1 cellular context compared by ENCODE assay signal in genomic region chr10:44195120-44196007, GRCh38.
TF ChIP-seq lines count a peak whose summit lies in the region.

No MANE protein-coding gene starts in this region.

TF ChIP-seq in HepG2, 621 proteins besides CTCF, POLR2A, EP300 and RAD21 (continued from another document and continues in another):
- TF ChIP-seq ZNF296 (CRISPR knock-in tag; conservative IDR thresholded peaks at IDR 0.05), result no peak
- TF ChIP-seq ZNF124 (CRISPR knock-in tag; IDR thresholded peaks at IDR 0.05), result no peak
- peak in 1 of 2 experiments; percentile 58; a peak in 1 of 4 replicates for TF ChIP-seq KLF16 (CRISPR knock-in tag; IDR thresholded peaks at IDR 0.05)
- TF ChIP-seq KLF9 (CRISPR knock-in tag; IDR thresholded peaks at IDR 0.05; ENCODE audit: low read depth), result no peak
- no peak for TF ChIP-seq MEIS2 (CRISPR knock-in tag; IDR thresholded peaks at IDR 0.05)
- TF ChIP-seq CEBPB (IDR thresholded peaks at IDR 0.05; ENCODE audit: borderline replicate concordance, low read depth, low read length), result peak; percentile 7; the same call in 1 of the 2 replicates
- TF ChIP-seq NCOR1 (IDR thresholded peaks at IDR 0.05; ENCODE audit: borderline replicate concordance, low read length), result peak; percentile 81; the same call in 1 of the 2 replicates
- TF ChIP-seq ATF3 (CRISPR knock-in tag; IDR thresholded peaks at IDR 0.05), result peak; percentile 77
- peak; percentile 43; the same call in 1 of the 2 replicates for TF ChIP-seq SALL1 (CRISPR knock-in tag; IDR thresholded peaks at IDR 0.05)
- no peak for TF ChIP-seq ZNF619 (CRISPR knock-in tag; IDR thresholded peaks at IDR 0.05)
- TF ChIP-seq GFI1 (CRISPR knock-in tag; IDR thresholded peaks at IDR 0.05; ENCODE audit: borderline replicate concordance), result no peak
- TF ChIP-seq CREB1 (IDR thresholded peaks at IDR 0.05), result no peak
- TF ChIP-seq CREB1 (CRISPR knock-in tag; IDR thresholded peaks at IDR 0.05), result 0 out of 2 replicates have a peak, but pooled peaks have one; percentile 21
- no peak for TF ChIP-seq ZNF18 (CRISPR knock-in tag; IDR thresholded peaks at IDR 0.05; ENCODE audit: insufficient replicate concordance)
- TF ChIP-seq GATA4 (IDR thresholded peaks at IDR 0.05; ENCODE audit: borderline replicate concordance, low read depth), result peak; percentile 61; the same call in 1 of the 2 replicates
- no peak; the same call in none of the 2 replicates for TF ChIP-seq ARNT2 (CRISPR knock-in tag; IDR thresholded peaks at IDR 0.05; ENCODE audit: low read depth)
- no peak for TF ChIP-seq ZNF557 (CRISPR knock-in tag; IDR thresholded peaks at IDR 0.05)
- TF ChIP-seq MAZ (IDR thresholded peaks at IDR 0.05; ENCODE audit: borderline replicate concordance, low read depth, low read length), result no peak
- TF ChIP-seq MAZ (CRISPR knock-in tag; IDR thresholded peaks at IDR 0.05; ENCODE audit: low read depth), result 0 out of 2 replicates have a peak, but pooled peaks have one; percentile 13
- TF ChIP-seq ZNF775 (CRISPR knock-in tag; IDR thresholded peaks at IDR 0.05; ENCODE audit: borderline replicate concordance), result no peak; the same call in 1 of the 2 replicates
- peak; percentile 61; the same call in 1 of the 2 replicates for TF ChIP-seq SP5 (CRISPR knock-in tag; IDR thresholded peaks at IDR 0.05; ENCODE audit: borderline replicate concordance, low read depth)
- TF ChIP-seq ZNF563 (CRISPR knock-in tag; IDR thresholded peaks at IDR 0.05), result no peak
- TF ChIP-seq ZNF383 (CRISPR knock-in tag; IDR thresholded peaks at IDR 0.05; ENCODE audit: borderline replicate concordance), result no peak
- peak; percentile 91 for TF ChIP-seq HNF4A (CRISPR knock-in tag; IDR thresholded peaks at IDR 0.05)
- no peak for TF ChIP-seq SUZ12 (IDR thresholded peaks at IDR 0.05; ENCODE audit: low read depth, low read length)
- no peak for TF ChIP-seq ZNF10 (CRISPR knock-in tag; IDR thresholded peaks at IDR 0.05; ENCODE audit: borderline replicate concordance, low read depth)
- TF ChIP-seq SIX1 (CRISPR knock-in tag; IDR thresholded peaks at IDR 0.05; ENCODE audit: borderline replicate concordance), result peak; percentile 13; the same call in 1 of the 2 replicates
- TF ChIP-seq ZNF546 (CRISPR knock-in tag; conservative IDR thresholded peaks at IDR 0.05), result no peak
- no peak for TF ChIP-seq MTERF4 (CRISPR knock-in tag; IDR thresholded peaks at IDR 0.05)
- TF ChIP-seq JARID2 (CRISPR knock-in tag; IDR thresholded peaks at IDR 0.05; ENCODE audit: insufficient replicate concordance), result no peak
- peak; percentile 95 for TF ChIP-seq GATAD2A (CRISPR knock-in tag; IDR thresholded peaks at IDR 0.05)
- no peak for TF ChIP-seq RBM39 (IDR thresholded peaks at IDR 0.05; ENCODE audit: low read depth, low read length, poor library complexity, severe bottlenecking)
- no peak for TF ChIP-seq ZNF720 (CRISPR knock-in tag; IDR thresholded peaks at IDR 0.05)
- no peak; the same call in 1 of the 2 replicates for TF ChIP-seq ZNF460 (CRISPR knock-in tag; IDR thresholded peaks at IDR 0.05; ENCODE audit: borderline replicate concordance)
- 0 out of 2 replicates have a peak, but pooled peaks have one; percentile 50 for TF ChIP-seq SOX13 (IDR thresholded peaks at IDR 0.05)
- TF ChIP-seq SOX13 (CRISPR knock-in tag; conservative IDR thresholded peaks at IDR 0.05 in 1 of 2, IDR thresholded peaks at IDR 0.05 in 1 of 2), result peak in 1 of 2 experiments; percentile 78; a peak in 2 of 4 replicates
- TF ChIP-seq NR0B2 (CRISPR knock-in tag; IDR thresholded peaks at IDR 0.05), result no peak
- no peak for TF ChIP-seq ZSCAN29 (CRISPR knock-in tag; conservative IDR thresholded peaks at IDR 0.05)
- peak; percentile 76 for TF ChIP-seq SOX5 (CRISPR knock-in tag; IDR thresholded peaks at IDR 0.05; ENCODE audit: borderline replicate concordance)
- TF ChIP-seq THAP9 (CRISPR knock-in tag; IDR thresholded peaks at IDR 0.05; ENCODE audit: borderline replicate concordance), result peak; percentile 23; the same call in 1 of the 2 replicates
- TF ChIP-seq IRF2 (CRISPR knock-in tag; IDR thresholded peaks at IDR 0.05), result peak; percentile 41; the same call in 1 of the 2 replicates
- peak; percentile 80; the same call in 1 of the 2 replicates for TF ChIP-seq ZNF710 (CRISPR knock-in tag; IDR thresholded peaks at IDR 0.05; ENCODE audit: borderline replicate concordance)
- no peak for TF ChIP-seq CREBL2 (CRISPR knock-in tag; IDR thresholded peaks at IDR 0.05; ENCODE audit: borderline replicate concordance)
- TF ChIP-seq NCOA2 (CRISPR knock-in tag; IDR thresholded peaks at IDR 0.05), result peak; percentile 86
- 0 out of 2 replicates have a peak, but pooled peaks have one; percentile 19 for TF ChIP-seq ZNF431 (CRISPR knock-in tag; IDR thresholded peaks at IDR 0.05; ENCODE audit: borderline replicate concordance, low read depth)
- no peak for TF ChIP-seq FOXP1 (IDR thresholded peaks at IDR 0.05)
- 0 out of 2 replicates have a peak, but pooled peaks have one; percentile 29 for TF ChIP-seq FOXP1 (CRISPR knock-in tag; IDR thresholded peaks at IDR 0.05)
- peak; percentile 26; the same call in 1 of the 3 replicates for TF ChIP-seq MXI1 (IDR thresholded peaks at IDR 0.05; ENCODE audit: borderline replicate concordance, low read depth, low read length)
- peak; percentile 77 for TF ChIP-seq RARA (CRISPR knock-in tag; IDR thresholded peaks at IDR 0.05)
- no peak for TF ChIP-seq TERF1 (CRISPR knock-in tag; IDR thresholded peaks at IDR 0.05)
- TF ChIP-seq POGZ (CRISPR knock-in tag; IDR thresholded peaks at IDR 0.05), result peak; percentile 64
- peak; percentile 5; the same call in 1 of the 2 replicates for TF ChIP-seq STAG1 (CRISPR knock-in tag; IDR thresholded peaks at IDR 0.05)
- no peak for TF ChIP-seq ELK4 (CRISPR knock-in tag; IDR thresholded peaks at IDR 0.05; ENCODE audit: borderline replicate concordance)
- TF ChIP-seq KAT8 (CRISPR knock-in tag; IDR thresholded peaks at IDR 0.05), result peak; percentile 62; the same call in 1 of the 2 replicates
- TF ChIP-seq FOSL1 (CRISPR knock-in tag; IDR thresholded peaks at IDR 0.05; ENCODE audit: borderline replicate concordance), result peak; percentile 80; the same call in 1 of the 2 replicates
- TF ChIP-seq ZNF777 (CRISPR knock-in tag; IDR thresholded peaks at IDR 0.05), result no peak
- TF ChIP-seq FOXO1 (CRISPR knock-in tag; IDR thresholded peaks at IDR 0.05), result peak; percentile 62; the same call in 1 of the 2 replicates
- peak; percentile 47; the same call in 1 of the 2 replicates for TF ChIP-seq ZNF772 (CRISPR knock-in tag; IDR thresholded peaks at IDR 0.05)
- TF ChIP-seq ZFP36L1 (CRISPR knock-in tag; IDR thresholded peaks at IDR 0.05), result peak; percentile 47; the same call in 1 of the 2 replicates
